ENCODE assay signal across 20 cellular contexts in genomic region chr3:53218136-53218535, GRCh38. TPM values are rescaled to one million over a fixed set of nuclear protein-coding genes. Genes with fewer than 3 reads are reported as not detected.
DNase-seq lines count a peak whose midpoint lies in the region; ATAC-seq and TF ChIP-seq lines count a peak whose summit lies in the region.
"Had no signal": no experiment of that assay in that cellular context is flagged by ENCODE, and none has a peak within 500 bp of the region (broad histone marks: within the 10 kb centered on the region; RNA-seq: fewer than 3 reads in every experiment).

No MANE protein-coding gene starts in this region.

- H3K36me3 Mint-ChIP-seq in chondrocyte (ENCODE audit: low read depth): peaks cover 2% of the 10 kb centered on the region
- H3K36me3 Mint-ChIP-seq in effector memory CD8-positive, alpha-beta T cell (ENCODE audit: insufficient read depth): peaks cover 10% of the 10 kb centered on the region
- H3K36me3 Mint-ChIP-seq: activated naive CD4-positive, alpha-beta T cell treated with anti-CD3 and anti-CD28 coated beads, Interleukin-2, amount 50 U/mL, for 72 hours; natural killer cell treated with Interleukin-12 subunit alpha and Interleukin-12 subunit beta and Interleukin-15 and Interleukin-18, amount 100 ng/mL, for 72 hours had no signal

- no peaks in the 10 kb centered on the region for H3K9me3 Mint-ChIP-seq in chondrocyte (ENCODE audit: low read depth)
- H3K9me3 Mint-ChIP-seq in effector memory CD8-positive, alpha-beta T cell: no peaks in the 10 kb centered on the region
- H3K9me3 Mint-ChIP-seq: activated CD4-positive, alpha-beta T cell treated with anti-CD3 and anti-CD28 coated beads, Interleukin-2, amount 10 ng/mL, durations not matched to agents 7 days and 5 days; activated naive CD4-positive, alpha-beta T cell treated with anti-CD3 and anti-CD28 coated beads, Interleukin-2, amount 50 U/mL, for 72 hours; natural killer cell treated with Interleukin-12 subunit alpha and Interleukin-12 subunit beta and Interleukin-15 and Interleukin-18, amount 100 ng/mL, for 72 hours had no signal

- no peak overlapping the region for H3K4me3 Mint-ChIP-seq in chondrocyte (ENCODE audit: unreplicated experiment)
- no peak overlapping the region for H3K4me3 Mint-ChIP-seq in effector memory CD8-positive, alpha-beta T cell
- H3K4me3 Mint-ChIP-seq: activated CD4-positive, alpha-beta T cell treated with anti-CD3 and anti-CD28 coated beads, Interleukin-2, amount 10 ng/mL, durations not matched to agents 7 days and 5 days; natural killer cell treated with Interleukin-12 subunit alpha and Interleukin-12 subunit beta and Interleukin-15 and Interleukin-18, amount 100 ng/mL, for 72 hours had no signal

- peak; percentile 42 for DNase-seq in activated effector memory CD4-positive, alpha-beta T cell treated with anti-CD3 and anti-CD28 coated beads, Interleukin-2, amount 50 U/mL, for 16 hours
- DNase-seq in activated effector memory CD4-positive, alpha-beta T cell treated with Interleukin-2 at 50 U/mL for 16 hours: no peak
- DNase-seq in Kasumi-1 (lab: John Stamatoyannopoulos, UW): peak; percentile 25 to 32
- peak; percentile 46 for DNase-seq in chondrocyte (ENCODE audit: low spot score)
- DNase-seq in posterior vena cava (ENCODE audit: low spot score): peak; percentile 52
- DNase-seq in effector memory CD8-positive, alpha-beta T cell: no peak
- no peak for DNase-seq in NCI-H1417 treated with DMSO at 0.1 percent for 48 hours (lab: John Stamatoyannopoulos, UW)
- DNase-seq: activated CD4-positive, alpha-beta T cell treated with anti-CD3 and anti-CD28 coated beads, Interleukin-2, amount 10 ng/mL, durations not matched to agents 7 days and 5 days; DMS79; glutamatergic neuron; KBM-7; NCI-H1105; NCI-H69; stimulated activated CD4-positive, alpha-beta T cell treated with anti-CD3 and anti-CD28 coated beads, Interleukin-12 subunit alpha, Interleukin-12 subunit beta, amount 100 ng/mL, for 4 hours; stimulated activated naive CD4-positive, alpha-beta T cell; transverse colon had no signal

- H3K4me1 Mint-ChIP-seq in chondrocyte (ENCODE audit: low read depth): no peaks in the 10 kb centered on the region
- peaks cover 4 to 5% of the 10 kb centered on the region in 2 donors for H3K4me1 Mint-ChIP-seq in effector memory CD8-positive, alpha-beta T cell (ENCODE audit: low read depth in 2 of 2)

- TF ChIP-seq CTCF in chondrocyte (IDR thresholded peaks at IDR 0.05): no peak

- no peak overlapping the region for H3K27ac Mint-ChIP-seq in chondrocyte (ENCODE audit: unreplicated experiment)
- H3K27ac Mint-ChIP-seq in effector memory CD8-positive, alpha-beta T cell: no peak overlapping the region
- H3K27ac Mint-ChIP-seq: activated CD4-positive, alpha-beta T cell treated with anti-CD3 and anti-CD28 coated beads, Interleukin-2, amount 10 ng/mL, durations not matched to agents 7 days and 5 days; natural killer cell treated with Interleukin-12 subunit alpha and Interleukin-12 subunit beta and Interleukin-15 and Interleukin-18, amount 100 ng/mL, for 72 hours had no signal

- H3K27me3 Mint-ChIP-seq in chondrocyte (ENCODE audit: low read depth): no peaks in the 10 kb centered on the region
- peaks cover 0 to 6% of the 10 kb centered on the region in 2 donors for H3K27me3 Mint-ChIP-seq in effector memory CD8-positive, alpha-beta T cell

- intact Hi-C loops in posterior vena cava (cut with DNase I): no loop called here

- no peak for ATAC-seq in HG02884 (IDR thresholded peaks at IDR 0.05; ENCODE audit: unreplicated experiment)
- no peak for ATAC-seq in effector memory CD8-positive, alpha-beta T cell (replicated peaks)
- ATAC-seq: activated naive CD4-positive, alpha-beta T cell treated with anti-CD3 and anti-CD28 coated beads, Interleukin-2, amount 50 U/mL, for 72 hours; esophagus mucosa; natural killer cell treated with Interleukin-12 subunit alpha and Interleukin-12 subunit beta and Interleukin-15 and Interleukin-18, amount 100 ng/mL, for 72 hours had no signal

RNA-seq across cellular contexts. Expression of gene TKT, which starts 37.7 kb away (rescaled TPM):
- total RNA-seq in chondrocyte (165 to 299 TPM (median 169 TPM) in 3 replicates), posterior vena cava (100 to 1,000 TPM; 123 to 125 TPM)

RNA-seq across cellular contexts. Expression of gene PRKCD, which starts 57.1 kb away (rescaled TPM):
- total RNA-seq in chondrocyte (11.6 to 20.0 TPM (median 17.1 TPM) in 3 replicates), posterior vena cava (10 to 100 TPM; 34.1 to 36.3 TPM)

Comparison
In these comparisons a context has a peak if more than half of its experiments do, and no peak if none do; other contexts are left out.
1. DNase-seq: peak in activated effector memory CD4-positive, alpha-beta T cell treated with anti-CD3 and anti-CD28 coated beads, Interleukin-2, amount 50 U/mL, for 16 hours (single experiment), Kasumi-1 (2 of 2), chondrocyte (single experiment) and posterior vena cava (single experiment); none in activated effector memory CD4-positive, alpha-beta T cell treated with Interleukin-2 at 50 U/mL for 16 hours (single experiment), effector memory CD8-positive, alpha-beta T cell (0 of 3) and NCI-H1417 treated with DMSO at 0.1 percent for 48 hours (single experiment).